ENCODE assay signal across 9 cellular contexts in the genomic region with DNA sequence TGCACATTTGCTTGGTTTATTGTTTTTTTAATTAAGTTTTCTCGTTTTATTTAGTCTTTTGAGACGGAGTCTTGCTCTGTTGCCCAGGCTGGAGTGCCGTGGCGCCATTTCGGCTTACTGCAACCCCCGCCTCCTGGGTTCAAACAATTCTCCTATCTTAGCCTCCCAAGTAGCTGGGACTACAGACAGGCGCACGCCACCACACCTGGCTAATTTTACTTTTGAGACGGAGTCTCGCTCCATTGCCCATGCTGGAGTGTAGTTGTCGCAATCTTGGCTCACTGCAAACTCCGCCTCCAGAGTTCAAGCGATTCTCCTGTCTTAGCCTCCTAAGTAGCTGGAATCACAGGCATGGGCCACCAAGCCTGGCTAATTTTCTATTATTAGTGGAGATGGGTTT. TPM values are rescaled to one million over a fixed set of nuclear protein-coding genes. Genes with fewer than 3 reads are reported as not detected.
A peak's percentile ranks its signal among the peaks of the same experiment; 100 is the strongest.
DNase-seq lines count a peak whose midpoint lies in the region; ATAC-seq, FAIRE-seq and TF ChIP-seq lines count a peak whose summit lies in the region.
"Had no signal": no experiment of that assay in that cellular context is flagged by ENCODE, and none has a peak within 500 bp of the region (broad histone marks: within the 10 kb centered on the region; RNA-seq: fewer than 3 reads in every experiment).

No MANE protein-coding gene starts in this region.

- H3K27me3 Mint-ChIP-seq in memory B cell, result no peaks in the 10 kb centered on the region

- RAD21 ChIA-PET in GM12878 (lab: Charles Lee; ENCODE audit: unreplicated experiment), result no interaction called here

- H3K36me3 ChIP-seq in heart right ventricle, result peaks cover 0 to 58% (median 53%) of the 10 kb centered on the region in 9 donors
- peaks cover 25 to 28% of the 10 kb centered on the region in 2 experiments for H3K36me3 ChIP-seq in GM12878 (ENCODE audit: control insufficient read depth in 2 of 2, insufficient read depth in 2 of 2, low read length in 1 of 2)
- no peaks in the 10 kb centered on the region for H3K36me3 ChIP-seq in uterus

- CTCF ChIA-PET in GM12878 (lab: Yijun Ruan, JAX), result interaction anchor here (1.0 to 1.8 kb wide), 2 partner anchors 13 to 189 kb away, joined by 6 to 8 read pairs; a partner anchor contains a TSS

- SMC1A ChIA-PET in GM12878 (lab: Charles Lee; ENCODE audit: uncharacterized antibody, unreplicated experiment), result interaction anchor here (0.8 to 3.8 kb wide), 7 partner anchors 12 to 189 kb away, joined by 3 to 26 read pairs (median 3); a partner anchor contains a TSS

- peaks cover 33% of the 10 kb centered on the region for H3K4me1 Mint-ChIP-seq in memory B cell

- BruUV-seq in GM12878 (replicated peaks; lab: Mats Ljungman, UMichigan), result no TSS peak

- H3K4me3 ChIP-seq in heart right ventricle, result peak overlapping the region in 8 of 10 donors; percentile 63 to 82 (median 71)
- peak overlapping the region; percentile 92 for H3K4me3 ChIP-seq in GM12878
- H3K4me3 ChIP-seq in uterus, result peak overlapping the region; percentile 82 to 84

- DNase-seq in heart right ventricle, result no peak
- DNase-seq in Right ventricle myocardium superior, result no peak
- DNase-seq in GM12878 (ENCODE audit: low read depth, low spot score), result no peak
- no peak for DNase-seq in memory B cell (ENCODE audit: low spot score in 2 of 2)
- no peak for DNase-seq in uterus

- FAIRE-seq in GM12878 (lab: Jason Lieb, UNC), result no peak

- no peak for TF ChIP-seq EP300 in GM12878 (IDR thresholded peaks at IDR 0.05; ENCODE audit: borderline replicate concordance in 1 of 2, control insufficient read depth in 1 of 2, low read depth in 2 of 2, low read length in 2 of 2)

- H3K79me2 ChIP-seq in GM12878 (ENCODE audit: control insufficient read depth, insufficient read depth, low read length), result peaks cover 61% of the 10 kb centered on the region

- H4K20me1 ChIP-seq in GM12878 (ENCODE audit: control insufficient read depth, insufficient read depth), result peaks cover 15% of the 10 kb centered on the region

- intact Hi-C loops in heart right ventricle (cut with DNase I), result loop anchor here in 2 of 10 donors (5.0 kb wide), 2 partner anchors 40 to 45 kb away; a partner anchor contains a TSS
- intact Hi-C loops in Right ventricle myocardium superior (cut with DNase I), result no loop called here
- intact Hi-C loops in GM12878 (cut with micrococcal nuclease; ENCODE audit: unreplicated experiment), result loop anchor here (2.0 kb wide), 1 partner anchor 65 kb away; a partner anchor contains a TSS
- intact Hi-C loops in uterus (cut with DNase I; ENCODE audit: low total_unique reads), result no loop called here

- H3K4me3 Mint-ChIP-seq in memory B cell, result peak overlapping the region; percentile 100

- H3K27me3 ChIP-seq in heart right ventricle (no peaks in the 10 kb centered on the region), GM12878 (replicated peaks in 1 of 2; ENCODE audit: control insufficient read depth in 2 of 2, insufficient read depth in 2 of 2, low read length in 1 of 2) (no peaks in the 10 kb centered on the region), uterus (no peaks in the 10 kb centered on the region)
- H3K27me3 ChIP-seq: tibial nerve had no signal

- TF ChIP-seq POLR2A in GM12878 (IDR thresholded peaks at IDR 0.05; ENCODE audit: low read depth, low read length) (no peak), uterus (IDR thresholded peaks at IDR 0.05) (no peak)

- H3K4me1 ChIP-seq in heart right ventricle (peaks cover 11 to 66% (median 60%) of the 10 kb centered on the region in 9 donors), GM12878 (ENCODE audit: control insufficient read depth, insufficient read depth, low read length) (peaks cover 27% of the 10 kb centered on the region), uterus (peaks cover 6 to 13% of the 10 kb centered on the region in 2 donors)

- no peak for TF ChIP-seq RAD21 in GM12878 (IDR thresholded peaks at IDR 0.05; ENCODE audit: insufficient read depth, low read depth, low read length)

- in situ Hi-C loops in GM12878 (cut with MboI), result no loop called here

- peak overlapping the region; percentile 91 for H3K4me2 ChIP-seq in GM12878 (ENCODE audit: control insufficient read depth, insufficient read depth)

- H3K9ac ChIP-seq in GM12878 (ENCODE audit: control insufficient read depth, insufficient read depth, low read length), result peak overlapping the region; percentile 96; the same call in 1 of the 2 replicates

- ATAC-seq in heart right ventricle (no peak), Right ventricle myocardium superior (ENCODE audit: poor library complexity) (no peak), GM12878 (no peak), memory B cell (ENCODE audit: low read depth) (no peak), GM18868 (IDR thresholded peaks at IDR 0.05; ENCODE audit: unreplicated experiment) (no peak), GM19023 (IDR thresholded peaks at IDR 0.05; ENCODE audit: unreplicated experiment) (no peak), GM19455 (IDR thresholded peaks at IDR 0.05; ENCODE audit: unreplicated experiment) (no peak)

- 74 to 78% methylated on average over 13 of the region's 13 CpGs for WGBS in heart right ventricle, 2 donors
- WGBS in GM12878 (ENCODE audit: insufficient coverage, insufficient replicate concordance, low lambda C conversion rate, missing lambda C conversion rate), result 8% methylated on average over 13 of the region's 13 CpGs

- H3K27ac Mint-ChIP-seq in memory B cell, result peak overlapping the region; percentile 99

- TF ChIP-seq CTCF in heart right ventricle (IDR thresholded peaks at IDR 0.05) (no peak), GM12878 (IDR thresholded peaks at IDR 0.05 in 2 of 3, conservative IDR thresholded peaks at IDR 0.05 in 1 of 3; ENCODE audit: control insufficient read depth in 2 of 3, extremely low read depth in 1 of 3, insufficient read depth in 1 of 3, low read depth in 3 of 3, low read length in 3 of 3) (no peak), uterus (IDR thresholded peaks at IDR 0.05) (no peak)

- peaks cover 12% of the 10 kb centered on the region for H3K36me3 Mint-ChIP-seq in memory B cell

- POLR2A ChIA-PET in GM12878 (lab: Charles Lee), result interaction anchor here (2.4 to 7.7 kb wide), 2 partner anchors 12 to 65 kb away, joined by 11 to 100 read pairs; a partner anchor contains a TSS

- no peaks in the 10 kb centered on the region for H3K9me3 Mint-ChIP-seq in memory B cell

- peak overlapping the region in 5 of 10 donors; percentile 84 to 99 (median 93) for H3K27ac ChIP-seq in heart right ventricle
- H3K27ac ChIP-seq in GM12878 (ENCODE audit: control insufficient read depth, insufficient read depth), result 0 out of 2 replicates have a peak overlapping the region, but pooled peaks have one; percentile 96
- H3K27ac ChIP-seq in uterus, result peak overlapping the region in 1 of 2 donors; percentile 98

- H3K9me3 ChIP-seq in heart right ventricle (no peaks in the 10 kb centered on the region), GM12878 (replicated peaks; ENCODE audit: control insufficient read depth, insufficient read depth, low read length) (no peaks in the 10 kb centered on the region), uterus (no peaks in the 10 kb centered on the region)
- H3K9me3 ChIP-seq: tibial nerve had no signal

- no peak overlapping the region for H2AFZ ChIP-seq in GM12878 (ENCODE audit: control insufficient read depth, low read depth, low read length)

RNA-seq across cellular contexts. Expression of a gene that starts 1.3 kb away (rescaled TPM):
- 100 to 1,000 TPM; 550 to 734 (median 603) TPM for total RNA-seq in heart right ventricle
- polyA plus RNA-seq in heart right ventricle, result 1,000 to 10,000 TPM; 1,335 to 2,571 TPM
- 651 TPM for total RNA-seq in Right ventricle myocardium superior
- total RNA-seq in GM12878 (2013; cell fraction: nucleolus; rRNA removed), result 260 and 264 TPM in 2 replicates
- total RNA-seq in GM12878 (2014; rRNA removed), result 5,407 and 5,598 TPM in 2 replicates
- 2,351 TPM in 2 replicates for total RNA-seq in GM12878 (2014; rRNA removed; fragmentation: Illumina TruSeq; extraction: Trizol)
- total RNA-seq in GM12878 (2021), result 2,143 and 2,183 TPM in 2 replicates
- polyA plus RNA-seq in GM12878 (2011; ENCODE audit: low read depth), result 3,226 TPM
- 1,412 and 2,202 TPM in 2 replicates for polyA plus RNA-seq in GM12878 (2011; rRNA removed)
- polyA plus RNA-seq in GM12878 (2011; cell fraction: cytosol; rRNA removed), result 3,564 and 4,583 TPM in 2 replicates
- polyA plus RNA-seq in GM12878 (2011; cell fraction: nucleus; rRNA removed), result 1,587 and 1,661 TPM in 2 replicates
- 3,570 and 4,911 TPM in 2 replicates for polyA plus RNA-seq in GM12878 (2012)
- 1,194 and 2,970 TPM in 2 replicates for polyA plus RNA-seq in GM12878 (2014; fragmentation: Illumina TruSeq; extraction: Trizol)
- polyA plus RNA-seq in GM12878 (2014; fragmentation: Nextera tagmentation; extraction: Ambion mirVana), result 100 to 1,000 TPM; 629 to 815 TPM
- 6,524 and 7,847 TPM in 2 replicates for polyA plus RNA-seq in GM12878 (2014; rRNA removed)
- polyA plus RNA-seq in GM12878 (2016; fragmentation: Nextera tagmentation; extraction: Ambion mirVana), result 100 to 1,000 TPM; 890 to 896 TPM
- 301 and 1,060 TPM in 2 replicates for polyA minus RNA-seq in GM12878 (2011; rRNA and poly(A)+ RNA removed)
- polyA minus RNA-seq in GM12878 (2011; cell fraction: cytosol; rRNA and poly(A)+ RNA removed), result 280 and 346 TPM in 2 replicates
- polyA minus RNA-seq in GM12878 (2011; cell fraction: nucleus; rRNA and poly(A)+ RNA removed), result 168 and 218 TPM in 2 replicates
- 1,000 to 10,000 TPM; 1,240 to 3,586 (median 2,088) TPM for total RNA-seq in uterus

RNA-seq across cellular contexts. Expression of a gene that starts 10.9 kb away (rescaled TPM):
- total RNA-seq in heart right ventricle, result 10 to 100 TPM; 12.1 to 24.0 (median 19.3) TPM
- polyA plus RNA-seq in heart right ventricle, result 10 to 100 TPM in 1 of 2 donors, 1 to 10 TPM in 1; 5.6 to 38.0 TPM
- total RNA-seq in Right ventricle myocardium superior, result 14.3 TPM
- total RNA-seq in GM12878 (2013; cell fraction: nucleolus; rRNA removed), result 7.1 and 7.7 TPM in 2 replicates
- 20.8 and 21.2 TPM in 2 replicates for total RNA-seq in GM12878 (2014; rRNA removed)
- 8.2 and 8.9 TPM in 2 replicates for total RNA-seq in GM12878 (2014; rRNA removed; fragmentation: Illumina TruSeq; extraction: Trizol)
- total RNA-seq in GM12878 (2021), result 18.9 and 22.0 TPM in 2 replicates
- polyA plus RNA-seq in GM12878 (2011; ENCODE audit: low read depth), result 6.7 TPM
- 11.5 and 14.7 TPM in 2 replicates for polyA plus RNA-seq in GM12878 (2011; rRNA removed)
- polyA plus RNA-seq in GM12878 (2011; cell fraction: cytosol; rRNA removed), result 27.3 and 36.8 TPM in 2 replicates
- polyA plus RNA-seq in GM12878 (2011; cell fraction: nucleus; rRNA removed), result 25.0 and 25.4 TPM in 2 replicates
- polyA plus RNA-seq in GM12878 (2012), result 9.4 and 16.6 TPM in 2 replicates
- polyA plus RNA-seq in GM12878 (2014; fragmentation: Illumina TruSeq; extraction: Trizol), result 1.9 and 5.3 TPM in 2 replicates
- polyA plus RNA-seq in GM12878 (2014; fragmentation: Nextera tagmentation; extraction: Ambion mirVana), result 1 to 10 TPM; 1.0 to 4.2 TPM
- polyA plus RNA-seq in GM12878 (2014; rRNA removed), result 26.5 and 26.9 TPM in 2 replicates
- 10 to 100 TPM; 29.8 to 35.9 TPM for polyA plus RNA-seq in GM12878 (2016; fragmentation: Nextera tagmentation; extraction: Ambion mirVana)
- polyA minus RNA-seq in GM12878 (2011; rRNA and poly(A)+ RNA removed), result 5.9 and 15.6 TPM in 2 replicates
- 5.9 and 7.0 TPM in 2 replicates for polyA minus RNA-seq in GM12878 (2011; cell fraction: cytosol; rRNA and poly(A)+ RNA removed)
- 4.5 and 6.1 TPM in 2 replicates for polyA minus RNA-seq in GM12878 (2011; cell fraction: nucleus; rRNA and poly(A)+ RNA removed)
- 10 to 100 TPM; 13.1 to 66.4 (median 32.2) TPM for total RNA-seq in uterus

RNA-seq across cellular contexts. Expression of a gene that starts 12.6 kb away (rescaled TPM):
- total RNA-seq in heart right ventricle (10 to 100 TPM; 12.3 to 29.4 (median 15.5) TPM), Right ventricle myocardium superior (12.7 TPM), GM12878 (2014; rRNA removed) (23.8 and 28.1 TPM in 2 replicates), GM12878 (2014; rRNA removed; fragmentation: Illumina TruSeq; extraction: Trizol) (8.0 and 8.6 TPM in 2 replicates), GM12878 (2021) (38.8 and 43.0 TPM in 2 replicates), uterus (10 to 100 TPM in 3 of 4 donors, 1 to 10 TPM in 1; 5.3 to 47.8 (median 19.2) TPM)
- polyA plus RNA-seq in heart right ventricle (10 to 100 TPM in 1 of 2 donors, 1 to 10 TPM in 1; 7.7 to 17.0 TPM), GM12878 (2011; rRNA removed) (3.6 and 8.5 TPM in 2 replicates), GM12878 (2014; fragmentation: Illumina TruSeq; extraction: Trizol) (8.2 and 15.7 TPM in 2 replicates), GM12878 (2014; fragmentation: Nextera tagmentation; extraction: Ambion mirVana) (1 to 10 TPM in 1 of 2 experiments, under 1 TPM in 1; 0.69 to 1.4 TPM), GM12878 (2014; rRNA removed) (27.8 and 34.4 TPM in 2 replicates), GM12878 (2016; fragmentation: Nextera tagmentation; extraction: Ambion mirVana) (10 to 100 TPM; 37.1 to 44.5 TPM)
- total RNA-seq in GM12878 (2013; cell fraction: nucleolus; rRNA removed), result 42.5 and 58.1 TPM in 2 replicates
- polyA plus RNA-seq in GM12878 (2011; ENCODE audit: low read depth), result 9.5 TPM
- polyA plus RNA-seq in GM12878 (2011; cell fraction: cytosol; rRNA removed), result 11.9 and 15.4 TPM in 2 replicates
- polyA plus RNA-seq in GM12878 (2011; cell fraction: nucleus; rRNA removed), result 25.5 and 31.4 TPM in 2 replicates
- polyA plus RNA-seq in GM12878 (2012), result 27.3 and 27.9 TPM in 2 replicates
- polyA minus RNA-seq in GM12878 (2011; rRNA and poly(A)+ RNA removed), result 6.0 and 12.5 TPM in 2 replicates
- polyA minus RNA-seq in GM12878 (2011; cell fraction: cytosol; rRNA and poly(A)+ RNA removed), result 9.6 and 11.6 TPM in 2 replicates
- 8.9 and 19.6 TPM in 2 replicates for polyA minus RNA-seq in GM12878 (2011; cell fraction: nucleus; rRNA and poly(A)+ RNA removed)

RNA-seq across cellular contexts. Expression of a gene that starts 20.8 kb away (rescaled TPM):
- total RNA-seq in heart right ventricle, result 10 to 100 TPM in 1 of 10 donors, 1 to 10 TPM in 6, under 1 TPM in 3; 0.71 to 18.3 (median 2.0) TPM
- 1 to 10 TPM; 2.5 TPM for polyA plus RNA-seq in heart right ventricle
- total RNA-seq in Right ventricle myocardium superior, result 3.6 TPM
- 2.1 and 4.6 TPM in 2 replicates for total RNA-seq in GM12878 (2013; cell fraction: nucleolus; rRNA removed)
- total RNA-seq in GM12878 (2014; rRNA removed), result 0.06 TPM in 1 of 2 replicates, not detected in the other
- not detected in 2 replicates for total RNA-seq in GM12878 (2014; rRNA removed; fragmentation: Illumina TruSeq; extraction: Trizol)
- 0.18 and 0.29 TPM in 2 replicates for total RNA-seq in GM12878 (2021)
- polyA plus RNA-seq in GM12878 (2011; ENCODE audit: low read depth), result 0.16 TPM
- 0.62 and 1.1 TPM in 2 replicates for polyA plus RNA-seq in GM12878 (2011; rRNA removed)
- polyA plus RNA-seq in GM12878 (2011; cell fraction: cytosol; rRNA removed), result 0.89 and 1.7 TPM in 2 replicates
- 4.8 and 7.0 TPM in 2 replicates for polyA plus RNA-seq in GM12878 (2011; cell fraction: nucleus; rRNA removed)
- polyA plus RNA-seq in GM12878 (2012), result 0.65 and 1.0 TPM in 2 replicates
- polyA plus RNA-seq in GM12878 (2014; fragmentation: Illumina TruSeq; extraction: Trizol), result 0.16 and 2.5 TPM in 2 replicates
- polyA plus RNA-seq in GM12878 (2014; fragmentation: Nextera tagmentation; extraction: Ambion mirVana), result under 1 TPM; 0.04 to 0.31 TPM
- polyA plus RNA-seq in GM12878 (2014; rRNA removed), result 0.11 and 0.12 TPM in 2 replicates
- under 1 TPM; 0.20 to 0.32 TPM for polyA plus RNA-seq in GM12878 (2016; fragmentation: Nextera tagmentation; extraction: Ambion mirVana)
- polyA minus RNA-seq in GM12878 (2011; rRNA and poly(A)+ RNA removed), result 0.82 and 1.1 TPM in 2 replicates
- polyA minus RNA-seq in GM12878 (2011; cell fraction: cytosol; rRNA and poly(A)+ RNA removed), result not detected in 2 replicates
- 0.73 and 1.1 TPM in 2 replicates for polyA minus RNA-seq in GM12878 (2011; cell fraction: nucleus; rRNA and poly(A)+ RNA removed)
- total RNA-seq in uterus, result 1 to 10 TPM in 2 of 4 donors, not detected in 2; 3.0 to 5.3 TPM

RNA-seq across cellular contexts. Expression of a gene that starts 29.0 kb away (rescaled TPM):
- total RNA-seq in heart right ventricle (1 to 10 TPM in 9 of 10 donors, under 1 TPM in 1; 0.59 to 5.5 (median 2.1) TPM), Right ventricle myocardium superior (0.91 TPM), GM12878 (2014; rRNA removed) (0.05 TPM in 1 of 2 replicates, not detected in the other), GM12878 (2014; rRNA removed; fragmentation: Illumina TruSeq; extraction: Trizol) (not detected in 2 replicates), GM12878 (2021) (0.27 and 0.33 TPM in 2 replicates), uterus (10 to 100 TPM in 1 of 4 donors, 1 to 10 TPM in 2, not detected in 1; 1.3 to 31.0 (median 3.0) TPM)
- polyA plus RNA-seq in heart right ventricle (10 to 100 TPM in 1 of 2 donors, 1 to 10 TPM in 1; 1.6 to 11.6 TPM), GM12878 (2011; rRNA removed) (not detected in 2 replicates), GM12878 (2014; fragmentation: Illumina TruSeq; extraction: Trizol) (not detected in 2 replicates), GM12878 (2014; fragmentation: Nextera tagmentation; extraction: Ambion mirVana) (not detected), GM12878 (2014; rRNA removed) (not detected in 2 replicates), GM12878 (2016; fragmentation: Nextera tagmentation; extraction: Ambion mirVana) (under 1 TPM; 0.74 to 0.83 TPM)
- total RNA-seq in GM12878 (2013; cell fraction: nucleolus; rRNA removed), result 1.3 and 2.7 TPM in 2 replicates
- not detected for polyA plus RNA-seq in GM12878 (2011; ENCODE audit: low read depth)
- 0.12 and 0.15 TPM in 2 replicates for polyA plus RNA-seq in GM12878 (2011; cell fraction: cytosol; rRNA removed)
- 0.09 TPM in 2 replicates for polyA plus RNA-seq in GM12878 (2011; cell fraction: nucleus; rRNA removed)
- 0.57 and 1.0 TPM in 2 replicates for polyA plus RNA-seq in GM12878 (2012)
- not detected in 2 replicates for polyA minus RNA-seq in GM12878 (2011; rRNA and poly(A)+ RNA removed)
- not detected in 2 replicates for polyA minus RNA-seq in GM12878 (2011; cell fraction: cytosol; rRNA and poly(A)+ RNA removed)
- not detected in 2 replicates for polyA minus RNA-seq in GM12878 (2011; cell fraction: nucleus; rRNA and poly(A)+ RNA removed)
